Comparison of ENCODE assay signal across 6 cellular contexts in the genomic region with DNA sequence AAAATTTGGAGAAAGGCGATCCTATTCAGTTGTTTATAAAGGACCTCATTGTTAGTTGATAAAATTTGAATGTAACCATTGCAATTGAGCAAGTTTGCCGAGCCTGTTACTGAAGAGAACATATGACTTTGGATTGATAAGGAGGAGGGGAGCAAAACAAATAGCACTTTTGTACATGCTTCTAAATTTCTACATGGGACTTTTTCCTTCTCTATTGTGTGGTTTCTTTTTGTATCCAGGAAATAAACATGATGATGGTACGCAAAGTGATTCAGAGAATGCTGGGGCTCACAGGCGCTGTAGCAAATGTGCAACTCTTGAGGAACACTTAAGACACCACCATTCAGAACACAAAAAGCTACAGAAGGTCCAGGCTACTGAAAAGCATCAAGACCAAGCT.
A peak's percentile ranks its signal among the peaks of the same experiment; 100 is the strongest.
DNase-seq lines count a peak whose midpoint lies in the region; ATAC-seq and TF ChIP-seq lines count a peak whose summit lies in the region.
"Not testable (repeated sequence)": the region's sequence is repeated elsewhere in the genome, so short reads cannot be mapped to it uniquely, and the experiment has no call there.

No MANE protein-coding gene starts in this region.

- H3K79me2 ChIP-seq in GM23338 (replicated peaks; ENCODE audit: insufficient read depth) = not testable (repeated sequence)

- peak overlapping the region; percentile 38; the same call in 1 of the 2 replicates for H2AFZ ChIP-seq in GM23338

- DNase-seq in COLO829 (ENCODE audit: low spot score) = peak; percentile 40
- not testable (repeated sequence) for DNase-seq in GM23338 (ENCODE audit: low spot score)
- DNase-seq in SK-MEL-5 (ENCODE audit: low read depth, low spot score) = peak; percentile 94
- DNase-seq in epidermal melanocyte (ENCODE audit: insufficient read length, low spot score) = peak; percentile 11
- DNase-seq in foreskin melanocyte = peak; percentile 91
- DNase-seq in pons (ENCODE audit: low spot score) = peak; percentile 1

- H3K27ac ChIP-seq in GM23338 (ENCODE audit: low read depth) = not testable (repeated sequence)

- not testable (repeated sequence) for H3K4me3 Mint-ChIP-seq in GM23338

- not testable (repeated sequence) for ATAC-seq in GM23338

- H3K4me1 Mint-ChIP-seq in GM23338 = not testable (repeated sequence)

- in situ Hi-C loops in SK-MEL-5 (cut with HindIII; ENCODE audit: low pct_unique_long_range_greater_than_20kb, low sequenced_read_pairs) = not testable (repeated sequence)

- not testable (repeated sequence) for H3K27ac Mint-ChIP-seq in GM23338

- not testable (repeated sequence) for H3K9me2 ChIP-seq in GM23338 (ENCODE audit: insufficient read depth)

- H3K27me3 Mint-ChIP-seq in GM23338 (ENCODE audit: insufficient read depth, low read depth, poor library complexity) = not testable (repeated sequence)

- H3K4me1 ChIP-seq in GM23338 (ENCODE audit: insufficient read depth) = not testable (repeated sequence)

- H3K4me2 ChIP-seq in GM23338 = not testable (repeated sequence)

- H4K20me1 ChIP-seq in GM23338 (replicated peaks; ENCODE audit: insufficient read depth) = not testable (repeated sequence)

- H3K9me3 Mint-ChIP-seq in GM23338 = not testable (repeated sequence)

- not testable (repeated sequence) for H3K4me3 ChIP-seq in GM23338

- H3F3A ChIP-seq in GM23338 (replicated peaks; ENCODE audit: low read depth) = not testable (repeated sequence)

- not testable (repeated sequence) for H3K36me3 ChIP-seq in GM23338 (ENCODE audit: insufficient read depth)

- not testable (repeated sequence) for H3K36me3 Mint-ChIP-seq in GM23338 (ENCODE audit: low read depth)

- not testable (repeated sequence) for H3K27me3 ChIP-seq in GM23338 (ENCODE audit: insufficient read depth)

- not testable (repeated sequence) for TF ChIP-seq CTCF in GM23338 (conservative IDR thresholded peaks at IDR 0.05; ENCODE audit: low read depth in 2 of 2)
